ENCODE assay signal across 11 cellular contexts in genomic region chr4:114691865-114692264, GRCh38.
DNase-seq lines count a peak whose midpoint lies in the region; ATAC-seq lines count a peak whose summit lies in the region.
"Had no signal": no experiment of that assay in that cellular context is flagged by ENCODE, and none has a peak within 500 bp of the region (broad histone marks: within the 10 kb centered on the region; RNA-seq: fewer than 3 reads in every experiment).

No MANE protein-coding gene starts in this region.

- intact Hi-C loops in posterior vena cava (cut with DNase I), result no loop called here

- ATAC-seq in GM18508 (IDR thresholded peaks at IDR 0.05; ENCODE audit: insufficient read depth, unreplicated experiment) (peak; percentile 69), GM19467 (IDR thresholded peaks at IDR 0.05; ENCODE audit: unreplicated experiment) (peak; percentile 85), HG02884 (IDR thresholded peaks at IDR 0.05; ENCODE audit: unreplicated experiment) (peak; percentile 85), HG03521 (IDR thresholded peaks at IDR 0.05; ENCODE audit: unreplicated experiment) (peak; percentile 85)
- ATAC-seq in naive thymus-derived CD8-positive, alpha-beta T cell, result no peak

- no peaks in the 10 kb centered on the region for H3K4me1 Mint-ChIP-seq in naive thymus-derived CD8-positive, alpha-beta T cell

- no peaks in the 10 kb centered on the region for H3K36me3 Mint-ChIP-seq in naive thymus-derived CD8-positive, alpha-beta T cell

- POLR2A ChIA-PET in naive thymus-derived CD8-positive, alpha-beta T cell (lab: Charles Lee), result no interaction called here

- H3K9me3 Mint-ChIP-seq in naive thymus-derived CD8-positive, alpha-beta T cell, result no peaks in the 10 kb centered on the region

- DNase-seq in posterior vena cava (ENCODE audit: low spot score) (no peak), NOMO-1 treated with dmso at 0.1 percent for 144 hours (lab: John Stamatoyannopoulos, UW; ENCODE audit: unreplicated experiment) (no peak)
- DNase-seq in naive thymus-derived CD8-positive, alpha-beta T cell, result no peak
- DNase-seq in activated CD4-positive, CD25-positive, alpha-beta regulatory T cell (lab: John Stamatoyannopoulos, UW), result no peak
- DNase-seq: activated CD4-positive, alpha-beta T cell treated with anti-CD3 and anti-CD28 coated beads for 1 hour; activated effector memory CD4-positive, alpha-beta T cell treated with Interleukin-2 at 50 U/mL for 16 hours; NCI-H510A treated with DMSO at 0.1 percent for 48 hours had no signal

- H3K4me3 Mint-ChIP-seq in naive thymus-derived CD8-positive, alpha-beta T cell, result no peak overlapping the region

- H3K27ac Mint-ChIP-seq in naive thymus-derived CD8-positive, alpha-beta T cell, result no peak overlapping the region

- H3K27me3 Mint-ChIP-seq in naive thymus-derived CD8-positive, alpha-beta T cell, result peaks cover 6 to 24% (median 10%) of the 10 kb centered on the region in 5 donors

Comparison
In these comparisons a context has a peak if more than half of its experiments do, and no peak if none do; other contexts are left out.
1. ATAC-seq: peak in GM18508 (single experiment), GM19467 (single experiment), HG02884 (single experiment) and HG03521 (single experiment); none in naive thymus-derived CD8-positive, alpha-beta T cell (0 of 2).